In the genomic region with DNA sequence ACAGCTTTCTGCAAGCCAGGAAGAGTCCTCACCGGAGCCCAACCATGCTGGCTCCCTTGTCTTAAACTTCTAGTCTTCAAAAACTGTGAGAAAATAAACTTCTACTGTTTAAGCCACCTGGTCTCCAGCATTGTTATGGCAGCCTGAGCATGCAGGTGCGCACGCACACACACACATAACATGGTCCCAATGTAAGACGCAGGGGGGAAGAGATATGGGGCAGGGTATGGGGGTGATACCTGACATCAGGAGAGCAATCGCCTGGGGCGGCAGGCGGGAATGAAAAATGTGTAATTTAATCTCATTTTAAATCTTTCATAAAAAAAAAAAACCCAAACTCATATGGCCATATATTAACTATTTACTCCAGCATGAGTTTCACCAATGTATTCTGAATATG, we compare ENCODE assay signal across 31 cellular contexts. TPM values are rescaled to one million over a fixed set of nuclear protein-coding genes. Genes with fewer than 3 reads are reported as not detected.
"Had no signal": no experiment of that assay in that cellular context is flagged by ENCODE, and none has a peak within 500 bp of the region (broad histone marks: within the 10 kb centered on the region; RNA-seq: fewer than 3 reads in every experiment).

No MANE protein-coding gene starts in this region.

- H3K4me1 ChIP-seq: ascending aorta, body of pancreas had no signal

- H3K9me3 ChIP-seq: ascending aorta, body of pancreas, MG63, SJCRH30, SK-N-SH had no signal

- H3K27me3 Mint-ChIP-seq: activated B cell treated with CpG ODN at 0.5 μM for 24 hours; activated CD4-positive, alpha-beta T cell treated with anti-CD3 and anti-CD28 coated beads, Interleukin-2, amount 10 ng/mL, durations not matched to agents 24 days and 14 days; activated CD8-positive, alpha-beta memory T cell treated with anti-CD3 and anti-CD28 coated beads, Interleukin-2, amount 10 ng/mL, durations not matched to agents 7 days and 5 days; activated T-cell treated with anti-CD3 and anti-CD28 coated beads, Interleukin-2, amount 50 U/mL, for 24 hours; activated T-helper 17 cell treated with anti-CD3 and anti-CD28 coated beads, Interleukin-2, amount 50 U/mL, for 72 hours; T-helper 17 cell had no signal

- DNase-seq: activated B cell treated with CpG ODN at 0.5 μM for 24 hours; activated CD4-positive, alpha-beta T cell treated with anti-CD3 and anti-CD28 coated beads for 1 hour; activated CD4-positive, alpha-beta T cell treated with anti-CD3 and anti-CD28 coated beads, Interleukin-2, amount 10 ng/mL, durations not matched to agents 24 days and 14 days; activated CD4-positive, alpha-beta T cell treated with anti-CD3 and anti-CD28 coated beads, Interleukin-2, amount 50 U/mL, for 48 hours; activated CD8-positive, alpha-beta memory T cell treated with anti-CD3 and anti-CD28 coated beads, Interleukin-2, amount 10 ng/mL, durations not matched to agents 7 days and 5 days; activated gamma-delta T cell; activated naive CD4-positive, alpha-beta T cell treated with anti-CD3 and anti-CD28 coated beads for 36 hours; amniotic stem cell; central memory CD4-positive, alpha-beta T cell; MG63; MV-4-11; NCI-H1092 treated with DMSO at 0.1 percent for 48 hours; NCI-H1417 treated with DMSO at 0.1 percent for 48 hours; NCI-H1694; NCI-H2029 treated with DMSO at 0.1 percent for 48 hours; NCI-H345; NCI-H510A; NCI-H526 treated with DMSO at 0.1 percent for 48 hours; Right ventricle myocardium superior; RPMI8226; SJCRH30; SK-N-SH; T-helper 17 cell; T-helper 9 cell had no signal

- H3K4me2 ChIP-seq: KMS-11, SK-N-SH had no signal

- H3K4me3 ChIP-seq: ascending aorta, body of pancreas, MG63, SJCRH30 had no signal

- H3K36me3 ChIP-seq: ascending aorta had no signal

- H3K4me3 Mint-ChIP-seq: activated B cell treated with CpG ODN at 0.5 μM for 24 hours; activated CD4-positive, alpha-beta T cell treated with anti-CD3 and anti-CD28 coated beads, Interleukin-2, amount 10 ng/mL, durations not matched to agents 24 days and 14 days; activated CD8-positive, alpha-beta memory T cell treated with anti-CD3 and anti-CD28 coated beads, Interleukin-2, amount 10 ng/mL, durations not matched to agents 7 days and 5 days; activated naive CD4-positive, alpha-beta T cell treated with anti-CD3 and anti-CD28 coated beads for 36 hours; activated T-cell treated with anti-CD3 and anti-CD28 coated beads, Interleukin-2, amount 50 U/mL, for 24 hours; activated T-helper 17 cell treated with anti-CD3 and anti-CD28 coated beads, Interleukin-2, amount 50 U/mL, for 72 hours; T-helper 17 cell had no signal

- H3K27me3 ChIP-seq: ascending aorta, body of pancreas, MG63, SJCRH30 had no signal

- H3K9me2 ChIP-seq: SK-N-SH had no signal

- H3K9me3 Mint-ChIP-seq: activated B cell treated with CpG ODN at 0.5 μM for 24 hours; activated CD4-positive, alpha-beta T cell treated with anti-CD3 and anti-CD28 coated beads, Interleukin-2, amount 10 ng/mL, durations not matched to agents 24 days and 14 days; activated naive CD4-positive, alpha-beta T cell treated with anti-CD3 and anti-CD28 coated beads for 36 hours; activated T-cell treated with anti-CD3 and anti-CD28 coated beads, Interleukin-2, amount 50 U/mL, for 24 hours; activated T-helper 17 cell treated with anti-CD3 and anti-CD28 coated beads, Interleukin-2, amount 50 U/mL, for 72 hours had no signal

- ATAC-seq: activated CD8-positive, alpha-beta memory T cell treated with anti-CD3 and anti-CD28 coated beads, Interleukin-2, amount 10 ng/mL, durations not matched to agents 7 days and 5 days; body of pancreas; T-helper 17 cell had no signal

- H3K9ac ChIP-seq: KMS-11, SK-N-SH had no signal

- H3K27ac ChIP-seq: ascending aorta, body of pancreas, KMS-11, SJCRH30 had no signal

RNA-seq across cellular contexts. Expression of gene HJURP, which starts 18.0 kb away (rescaled TPM):
- total RNA-seq: ascending aorta had no signal

RNA-seq across cellular contexts. Expression of gene MROH2A, which starts 58.2 kb away (rescaled TPM):
- total RNA-seq: activated B cell treated with CpG ODN at 0.5 μM for 24 hours; activated CD4-positive, alpha-beta T cell treated with anti-CD3 and anti-CD28 coated beads, Interleukin-2, amount 10 ng/mL, durations not matched to agents 24 days and 14 days; activated CD8-positive, alpha-beta memory T cell treated with anti-CD3 and anti-CD28 coated beads, Interleukin-2, amount 10 ng/mL, durations not matched to agents 7 days and 5 days; activated naive CD4-positive, alpha-beta T cell treated with anti-CD3 and anti-CD28 coated beads for 36 hours; activated T-helper 17 cell treated with anti-CD3 and anti-CD28 coated beads, Interleukin-2, amount 50 U/mL, for 72 hours; ascending aorta; body of pancreas; bronchial epithelial cell; OCI-LY7; Right ventricle myocardium superior; SJCRH30; T-helper 17 cell had no signal
